Comparison of ENCODE assay signal across 8 cellular contexts in the genomic region with DNA sequence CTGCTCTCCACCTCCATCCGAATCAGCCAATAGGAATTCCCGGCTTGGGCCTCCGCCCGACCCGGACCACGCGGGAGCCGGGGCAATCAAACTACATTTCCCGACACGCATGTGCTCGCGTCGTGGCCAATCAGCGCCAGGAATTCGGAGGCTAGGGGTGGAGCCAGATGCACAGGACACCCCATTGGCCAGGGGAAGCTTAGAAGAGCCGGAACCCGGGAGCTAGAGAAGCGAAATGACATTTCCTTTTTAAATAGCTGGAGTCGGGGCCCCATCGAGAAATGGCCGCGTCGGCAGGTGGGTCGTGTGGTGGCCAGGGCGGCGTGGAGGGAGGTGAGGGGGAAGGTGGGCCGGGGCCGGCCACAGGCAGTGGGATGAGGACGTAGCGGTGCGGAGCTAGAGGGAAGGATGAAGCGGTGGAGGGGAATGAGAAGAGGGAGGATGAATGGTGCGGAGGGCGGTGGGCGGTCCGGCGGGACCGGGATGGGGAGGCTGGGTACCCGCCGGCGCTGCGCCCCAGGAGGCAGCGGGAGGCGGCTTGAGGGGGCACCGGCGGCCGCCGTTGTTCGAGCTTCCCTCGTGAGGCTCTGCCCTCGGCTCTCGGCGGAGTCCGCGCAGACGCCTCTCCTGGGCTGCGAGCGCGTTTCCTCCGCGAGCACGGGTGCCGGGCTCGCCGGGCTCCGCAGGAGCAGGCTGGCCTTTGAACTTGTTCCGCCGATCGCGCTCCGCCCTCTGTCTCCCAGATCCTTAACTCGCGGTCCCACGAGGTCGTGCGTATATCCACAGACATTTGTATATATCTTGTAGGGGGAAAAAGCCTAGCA. TPM values are rescaled to one million over a fixed set of nuclear protein-coding genes. Genes with fewer than 3 reads are reported as not detected.
DNase-seq lines count a peak whose midpoint lies in the region; ATAC-seq, FAIRE-seq and TF ChIP-seq lines count a peak whose summit lies in the region.

A gene with protein sequence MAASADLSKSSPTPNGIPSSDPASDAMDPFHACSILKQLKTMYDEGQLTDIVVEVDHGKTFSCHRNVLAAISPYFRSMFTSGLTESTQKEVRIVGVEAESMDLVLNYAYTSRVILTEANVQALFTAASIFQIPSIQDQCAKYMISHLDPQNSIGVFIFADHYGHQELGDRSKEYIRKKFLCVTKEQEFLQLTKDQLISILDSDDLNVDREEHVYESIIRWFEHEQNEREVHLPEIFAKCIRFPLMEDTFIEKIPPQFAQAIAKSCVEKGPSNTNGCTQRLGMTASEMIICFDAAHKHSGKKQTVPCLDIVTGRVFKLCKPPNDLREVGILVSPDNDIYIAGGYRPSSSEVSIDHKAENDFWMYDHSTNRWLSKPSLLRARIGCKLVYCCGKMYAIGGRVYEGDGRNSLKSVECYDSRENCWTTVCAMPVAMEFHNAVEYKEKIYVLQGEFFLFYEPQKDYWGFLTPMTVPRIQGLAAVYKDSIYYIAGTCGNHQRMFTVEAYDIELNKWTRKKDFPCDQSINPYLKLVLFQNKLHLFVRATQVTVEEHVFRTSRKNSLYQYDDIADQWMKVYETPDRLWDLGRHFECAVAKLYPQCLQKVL (plus strand): TSS at position 233 of the 824 bp plus-strand sequence. CDS start 49 bp downstream, at position 282.

- H3K27ac Mint-ChIP-seq in astrocyte (ENCODE audit: unreplicated experiment), result peak within 1 kb of the TSS; percentile 87

- H3K9ac ChIP-seq in astrocyte (ENCODE audit: low read length), result peak within 1 kb of the TSS; percentile 83

- peak within 1 kb of the TSS; percentile 91 for H3K4me2 ChIP-seq in astrocyte (ENCODE audit: low read length)

- H3K79me2 ChIP-seq in astrocyte (ENCODE audit: insufficient read depth, low read length), result peaks cover 32% of the 10 kb centered on the region

- peak; percentile 88 for ATAC-seq in HG02973 (IDR thresholded peaks at IDR 0.05; ENCODE audit: unreplicated experiment)
- ATAC-seq in right cardiac atrium, result peak; percentile 99
- peak; percentile 97 to 99 (median 98) for ATAC-seq in psoas muscle

- H2AFZ ChIP-seq in astrocyte (ENCODE audit: low read depth, low read length), result peak within 1 kb of the TSS; percentile 70

- no peak for TF ChIP-seq CTCF in astrocyte (IDR thresholded peaks at IDR 0.05; ENCODE audit: insufficient read depth, low read depth, low read length)
- no peak for TF ChIP-seq CTCF in psoas muscle (IDR thresholded peaks at IDR 0.05)

- no peaks in the 10 kb centered on the region for H3K27me3 Mint-ChIP-seq in astrocyte (ENCODE audit: low read depth, unreplicated experiment)

- H3K36me3 Mint-ChIP-seq in astrocyte (ENCODE audit: low read depth, unreplicated experiment), result no peaks in the 10 kb centered on the region

- peaks cover 5% of the 10 kb centered on the region for H3K4me1 Mint-ChIP-seq in astrocyte (ENCODE audit: low read depth, unreplicated experiment)

- H3K9me3 ChIP-seq in astrocyte (ENCODE audit: insufficient read depth, low read depth, low read length), result no peaks in the 10 kb centered on the region
- no peaks in the 10 kb centered on the region for H3K9me3 ChIP-seq in right cardiac atrium (ENCODE audit: control insufficient read depth, low read length)
- H3K9me3 ChIP-seq in psoas muscle, result no peaks in the 10 kb centered on the region

- under 1% methylated on average over 76 of the region's 76 CpGs for WGBS in right cardiac atrium
- WGBS in psoas muscle, 3 donors, result 0 to 1% (median 1%) methylated on average over 61 to 76 of the region's 76 CpGs

- intact Hi-C loops in right cardiac atrium (cut with DNase I), result no loop called here
- intact Hi-C loops in psoas muscle (cut with DNase I), result no loop called here

- H3K27ac ChIP-seq in astrocyte (ENCODE audit: low read depth, low read length), result peak within 1 kb of the TSS; percentile 79
- H3K27ac ChIP-seq in right cardiac atrium (ENCODE audit: low read length), result peak within 1 kb of the TSS; percentile 71
- peak within 1 kb of the TSS; percentile 86 for H3K27ac ChIP-seq in psoas muscle

- peak; percentile 90 for DNase-seq in GM18507 (ENCODE audit: extremely low spot score, insufficient read length, low read depth)
- peak; percentile 90 for DNase-seq in NCI-H2029 (lab: John Stamatoyannopoulos, UW)
- peak; percentile 93 for DNase-seq in T-helper 22 cell (ENCODE audit: low read depth)
- peak; percentile 96 for DNase-seq in astrocyte (ENCODE audit: low read depth)
- DNase-seq in right cardiac atrium, result peak; percentile 98 to 99 (median 99)
- peak; percentile 98 to 99 for DNase-seq in psoas muscle
- peak; percentile 82 for DNase-seq in urothelium cell line (ENCODE audit: low spot score)

- peaks cover 15% of the 10 kb centered on the region for H3K4me1 ChIP-seq in astrocyte (ENCODE audit: insufficient read depth, low read length)
- no peaks in the 10 kb centered on the region for H3K4me1 ChIP-seq in right cardiac atrium (ENCODE audit: control insufficient read depth, insufficient read depth, low read length)
- H3K4me1 ChIP-seq in psoas muscle, result peaks cover 24% of the 10 kb centered on the region

- H3K27me3 ChIP-seq in astrocyte (ENCODE audit: insufficient read depth, low read length) (no peaks in the 10 kb centered on the region), right cardiac atrium (ENCODE audit: control insufficient read depth, insufficient read depth) (no peaks in the 10 kb centered on the region), psoas muscle (ENCODE audit: insufficient read depth in 3 of 3, low read length in 2 of 3) (peaks cover 0 to under 1% (median 0%) of the 10 kb centered on the region in 3 donors)

- peak; percentile 100 for FAIRE-seq in GM18507 (lab: Jason Lieb, UNC)
- FAIRE-seq in astrocyte (lab: Jason Lieb, UNC), result peak; percentile 86
- no peak for FAIRE-seq in urothelium cell line (lab: Jason Lieb, UNC)

- no peaks in the 10 kb centered on the region for H4K20me1 ChIP-seq in astrocyte (ENCODE audit: insufficient read depth, low read length)

- no peaks in the 10 kb centered on the region for H3K9me3 Mint-ChIP-seq in astrocyte (ENCODE audit: unreplicated experiment)

- H3K4me3 Mint-ChIP-seq in astrocyte (ENCODE audit: unreplicated experiment), result peak within 1 kb of the TSS; percentile 93

- no peaks in the 10 kb centered on the region for H3K36me3 ChIP-seq in astrocyte (ENCODE audit: insufficient read depth, low read length)
- H3K36me3 ChIP-seq in psoas muscle (ENCODE audit: insufficient read depth in 1 of 2, low read depth in 1 of 2), result peaks cover 0 to 2% of the 10 kb centered on the region in 2 donors

- H3K4me3 ChIP-seq in astrocyte (ENCODE audit: insufficient read depth, low read depth, low read length) (peak within 1 kb of the TSS; percentile 84), right cardiac atrium (ENCODE audit: low read length) (peak within 1 kb of the TSS; percentile 77), psoas muscle (peak within 1 kb of the TSS; percentile 91)

RNA-seq across cellular contexts. Expression of the gene that starts here (rescaled TPM):
- total RNA-seq in astrocyte (9.2 and 9.4 TPM in 2 replicates), right cardiac atrium (1 to 10 TPM; 5.5 to 7.1 (median 5.6) TPM), psoas muscle (1 to 10 TPM; 3.2 to 8.5 (median 6.9) TPM)
- polyA plus RNA-seq in right cardiac atrium (2.0 TPM), psoas muscle (10 to 100 TPM in 1 of 3 donors, 1 to 10 TPM in 2; 1.8 to 11.2 (median 3.0) TPM)

Comparison
In these comparisons a context has a peak if more than half of its experiments do, and no peak if none do; other contexts are left out.
1. Peak in every context shown above with its lines: DNase-seq, ATAC-seq, H3K4me3 ChIP-seq and H3K27ac ChIP-seq.